8 cellular contexts compared by ENCODE assay signal in the genomic region with DNA sequence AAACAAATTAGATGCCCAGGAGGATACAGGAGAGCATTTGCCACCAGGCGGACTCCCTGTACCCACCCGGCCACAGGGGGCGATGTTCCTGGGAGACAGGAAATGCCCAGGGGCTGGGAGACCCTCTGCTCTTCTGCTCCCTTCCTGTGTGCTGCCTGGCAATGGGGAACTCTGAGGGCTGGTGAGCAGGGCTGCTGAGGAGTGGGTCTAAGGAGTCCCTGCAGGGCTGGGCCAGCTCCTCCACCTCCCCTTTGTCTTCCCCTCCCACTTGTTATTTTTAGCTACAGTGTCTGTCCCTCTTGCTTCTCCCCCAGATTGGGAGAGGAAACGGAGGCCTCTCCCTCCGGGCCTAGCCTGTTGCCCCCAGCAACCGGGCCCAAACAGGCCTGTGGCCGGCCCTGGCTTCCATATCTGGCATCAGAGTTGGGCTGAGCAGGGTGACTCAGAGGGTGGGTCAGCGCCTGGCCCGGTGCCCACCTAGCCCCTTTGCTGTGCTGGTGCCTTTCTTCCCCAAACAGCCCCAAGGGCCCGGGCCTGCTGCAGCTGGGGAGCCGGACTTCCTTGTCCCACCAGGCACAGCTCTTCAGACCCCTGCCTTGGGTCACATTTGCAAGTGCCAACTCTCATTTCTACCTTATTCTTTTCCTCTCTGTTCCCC. TPM values are rescaled to one million over a fixed set of nuclear protein-coding genes. Genes with fewer than 3 reads are reported as not detected.
DNase-seq lines count a peak whose midpoint lies in the region; ATAC-seq, FAIRE-seq and TF ChIP-seq lines count a peak whose summit lies in the region.

No MANE protein-coding gene starts in this region.

- H3K27me3 Mint-ChIP-seq in activated naive CD4-positive, alpha-beta T cell treated with anti-CD3 and anti-CD28 coated beads, Interleukin-2, amount 50 U/mL, for 24 hours, result no peaks in the 10 kb centered on the region

- ATAC-seq in HG03108 (IDR thresholded peaks at IDR 0.05; ENCODE audit: unreplicated experiment), result peak; percentile 30
- peak; percentile 54 for ATAC-seq in Right ventricle myocardium superior (ENCODE audit: poor library complexity)
- ATAC-seq in HG02852 (IDR thresholded peaks at IDR 0.05; ENCODE audit: unreplicated experiment), result no peak

- H3K4me3 Mint-ChIP-seq in activated naive CD4-positive, alpha-beta T cell treated with anti-CD3 and anti-CD28 coated beads, Interleukin-2, amount 50 U/mL, for 24 hours, result peak overlapping the region; percentile 3

- CTCF ChIA-PET in GM10248 (lab: Yijun Ruan, JAX), result interaction anchor here (1.4 to 27.7 kb wide), 5 partner anchors 9 to 98 kb away, joined by 4 to 1172 read pairs (median 10); partner anchors contain the start of genes LMNA, MEX3A and SLC25A44

- H3K36me3 Mint-ChIP-seq in activated naive CD4-positive, alpha-beta T cell treated with anti-CD3 and anti-CD28 coated beads, Interleukin-2, amount 50 U/mL, for 24 hours, result no peaks in the 10 kb centered on the region

- H3K27ac ChIP-seq in rectal smooth muscle tissue (ENCODE audit: low read depth, low read length), result peak overlapping the region; percentile 98

- peak; percentile 39 for TF ChIP-seq CTCF in GM10248 (IDR thresholded peaks at IDR 0.05; ENCODE audit: control extremely low read depth, extremely low read depth, low read depth, missing control alignments)

- H3K4me1 Mint-ChIP-seq in activated naive CD4-positive, alpha-beta T cell treated with anti-CD3 and anti-CD28 coated beads, Interleukin-2, amount 50 U/mL, for 24 hours, result peaks cover 66% of the 10 kb centered on the region

- POLR2A ChIA-PET in GM10248 (lab: Yijun Ruan, JAX), result interaction anchor here (0.8 to 17.9 kb wide), 4 partner anchors 11 to 25 kb away, joined by 3 to 266 read pairs (median 14); partner anchors contain the start of gene LMNA

- H3K36me3 ChIP-seq in rectal smooth muscle tissue (ENCODE audit: control insufficient read depth, insufficient read depth, low read length), result peaks cover 5% of the 10 kb centered on the region

- H3K27me3 ChIP-seq in rectal smooth muscle tissue (ENCODE audit: control insufficient read depth, insufficient read depth, low read length), result no peaks in the 10 kb centered on the region

- H3K4me1 ChIP-seq in rectal smooth muscle tissue (ENCODE audit: control insufficient read depth, insufficient read depth, low read length), result peaks cover 80% of the 10 kb centered on the region

- FAIRE-seq in RCC 7860 (lab: Jason Lieb, UNC), result peak; percentile 63

- DNase-seq in GM10248 (ENCODE audit: extremely low spot score) (peak; percentile 49), RCC 7860 (ENCODE audit: low spot score) (peak; percentile 97), Right ventricle myocardium superior (peak; percentile 96), NCI-H524 (lab: John Stamatoyannopoulos, UW) (no peak)

- no peaks in the 10 kb centered on the region for H3K9me3 Mint-ChIP-seq in activated naive CD4-positive, alpha-beta T cell treated with anti-CD3 and anti-CD28 coated beads, Interleukin-2, amount 50 U/mL, for 24 hours

- peak overlapping the region; percentile 35 for H3K4me3 ChIP-seq in rectal smooth muscle tissue (ENCODE audit: low read length)

- intact Hi-C loops in Right ventricle myocardium superior (cut with DNase I), result no loop called here

- peak overlapping the region; percentile 17 for H3K27ac Mint-ChIP-seq in activated naive CD4-positive, alpha-beta T cell treated with anti-CD3 and anti-CD28 coated beads, Interleukin-2, amount 50 U/mL, for 24 hours

- H3K9ac ChIP-seq in rectal smooth muscle tissue (ENCODE audit: low read length), result peak overlapping the region; percentile 78

RNA-seq across cellular contexts. Expression of gene LMNA, which starts 11.7 kb away (rescaled TPM):
- total RNA-seq in Right ventricle myocardium superior, result 270 TPM

RNA-seq across cellular contexts. Expression of gene SEMA4A, which starts 27.2 kb away (rescaled TPM):
- total RNA-seq in Right ventricle myocardium superior, result 1.4 TPM

RNA-seq across cellular contexts. Expression of gene MEX3A, which starts 43.9 kb away (rescaled TPM):
- total RNA-seq in Right ventricle myocardium superior, result 0.16 TPM

Comparison
In these comparisons a context has a peak if more than half of its experiments do, and no peak if none do; other contexts are left out.
1. DNase-seq: peak in GM10248 (single experiment), RCC 7860 (single experiment) and Right ventricle myocardium superior (single experiment); none in NCI-H524 (0 of 2).